ENCODE assay signal across 9 cellular contexts in the genomic region with DNA sequence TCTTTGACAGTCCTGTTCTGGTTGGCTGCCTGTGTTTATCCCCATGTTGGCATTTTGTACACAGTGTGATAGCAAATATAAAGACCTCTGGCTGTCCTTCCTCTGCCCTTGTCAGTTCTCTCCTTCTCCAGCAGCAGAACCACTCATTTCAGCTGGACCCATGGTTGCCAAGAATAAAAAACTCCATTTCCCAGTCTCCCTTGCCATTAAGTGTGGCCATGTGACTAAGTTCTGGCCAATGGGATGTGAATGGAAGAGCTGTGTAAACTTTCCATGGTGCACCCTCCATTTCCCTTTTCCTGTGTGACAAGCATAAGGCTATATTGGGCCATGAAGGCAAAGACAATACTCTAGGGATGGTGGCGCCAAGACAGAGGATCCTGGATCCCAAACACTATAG.
DNase-seq lines count a peak whose midpoint lies in the region; ATAC-seq and TF ChIP-seq lines count a peak whose summit lies in the region.
"Had no signal": no experiment of that assay in that cellular context is flagged by ENCODE, and none has a peak within 500 bp of the region (broad histone marks: within the 10 kb centered on the region; RNA-seq: fewer than 3 reads in every experiment).

No MANE protein-coding gene starts in this region.

- H3F3A ChIP-seq in GM23338 (replicated peaks; ENCODE audit: low read depth) (peaks cover 4% of the 10 kb centered on the region; the same call in 1 of the 2 replicates), PC-9 (ENCODE audit: insufficient read depth, low read depth) (peaks cover 25% of the 10 kb centered on the region)

- H3K4me1 Mint-ChIP-seq in GM23338, result peaks cover 25% of the 10 kb centered on the region
- H3K4me1 Mint-ChIP-seq in glutamatergic neuron (ENCODE audit: low read depth, unreplicated experiment), result peaks cover 14% of the 10 kb centered on the region

- H3K9me2 ChIP-seq in GM23338 (ENCODE audit: insufficient read depth) (0 out of 2 replicates have a peak, but pooled peaks cover 6% of the 10 kb centered on the region), PC-9 (ENCODE audit: insufficient read depth) (no peaks in the 10 kb centered on the region)

- H3K9me3 ChIP-seq in PC-9 (ENCODE audit: insufficient read depth, low read depth), result no peaks in the 10 kb centered on the region
- no peaks in the 10 kb centered on the region for H3K9me3 ChIP-seq in psoas muscle

- H3K4me1 ChIP-seq in GM23338 (ENCODE audit: insufficient read depth) (peaks cover 11% of the 10 kb centered on the region), PC-9 (replicated peaks; ENCODE audit: insufficient read depth) (peaks cover 29% of the 10 kb centered on the region), psoas muscle (peaks cover 76% of the 10 kb centered on the region)

- H4K20me1 ChIP-seq in GM23338 (replicated peaks; ENCODE audit: insufficient read depth) (no peaks in the 10 kb centered on the region; the same call in 1 of the 2 replicates), PC-9 (ENCODE audit: insufficient read depth) (no peaks in the 10 kb centered on the region)

- H3K36me3 Mint-ChIP-seq in GM23338 (ENCODE audit: low read depth), result no peaks in the 10 kb centered on the region
- no peaks in the 10 kb centered on the region for H3K36me3 Mint-ChIP-seq in glutamatergic neuron (ENCODE audit: unreplicated experiment)

- 25 to 37% (median 31%) methylated on average over 1 of the region's 1 CpG for WGBS in psoas muscle, 3 donors

- H2AFZ ChIP-seq in GM23338 (no peak overlapping the region), PC-9 (no peak overlapping the region)

- intact Hi-C loops in PC-9 (cut with micrococcal nuclease; ENCODE audit: unreplicated experiment), result loop anchor here (1.0 to 2.0 kb wide), 3 partner anchors 8 to 168 kb away; a partner anchor contains a TSS
- intact Hi-C loops in psoas muscle (cut with DNase I), result loop anchor here in 1 of 2 donors (10.0 kb wide), 1 partner anchor 52 kb away; no protein-coding TSS in a partner anchor

- no peak overlapping the region for H3K27ac ChIP-seq in GM23338 (ENCODE audit: low read depth)
- H3K27ac ChIP-seq in PC-9, result peak overlapping the region; percentile 89
- H3K27ac ChIP-seq in psoas muscle, result peak overlapping the region; percentile 66

- TF ChIP-seq CTCF in GM23338 (conservative IDR thresholded peaks at IDR 0.05; ENCODE audit: low read depth in 2 of 2) (no peak), PC-9 (conservative IDR thresholded peaks at IDR 0.05) (no peak), glutamatergic neuron (IDR thresholded peaks at IDR 0.05; ENCODE audit: partially characterized antibody, unreplicated experiment) (no peak), psoas muscle (IDR thresholded peaks at IDR 0.05) (no peak)

- ATAC-seq in GM23338 (peak; percentile 55; the same call in 2 of the 3 replicates), psoas muscle (peak; percentile 62 to 80 (median 77)), HG03108 (IDR thresholded peaks at IDR 0.05; ENCODE audit: unreplicated experiment) (no peak), GM21717 (IDR thresholded peaks at IDR 0.05; ENCODE audit: unreplicated experiment) (no peak)

- POLR2A ChIA-PET in PC-9 (lab: Charles Lee; ENCODE audit: unreplicated experiment), result interaction anchor here (0.6 kb wide), 1 partner anchor 305 kb away, joined by 6 read pairs; a partner anchor contains a TSS

- H3K79me2 ChIP-seq in GM23338 (replicated peaks; ENCODE audit: insufficient read depth) (no peaks in the 10 kb centered on the region), PC-9 (ENCODE audit: low read depth) (no peaks in the 10 kb centered on the region)

- BruUV-seq in PC-9 (replicated peaks; lab: Mats Ljungman, UMichigan), result no TSS peak

- H3K4me3 ChIP-seq in GM23338 (no peak overlapping the region), PC-9 (no peak overlapping the region), psoas muscle (no peak overlapping the region)

- no peaks in the 10 kb centered on the region for H3K9me3 Mint-ChIP-seq in GM23338
- no peaks in the 10 kb centered on the region for H3K9me3 Mint-ChIP-seq in glutamatergic neuron (ENCODE audit: unreplicated experiment)

- H3K4me2 ChIP-seq in GM23338 (no peak overlapping the region), PC-9 (peak overlapping the region; percentile 54)

- peaks cover 1% of the 10 kb centered on the region for H3K27me3 Mint-ChIP-seq in GM23338 (ENCODE audit: insufficient read depth, low read depth, poor library complexity)
- H3K27me3 Mint-ChIP-seq in glutamatergic neuron (ENCODE audit: unreplicated experiment), result no peaks in the 10 kb centered on the region

- H3K4me3 Mint-ChIP-seq in GM23338 (no peak overlapping the region), glutamatergic neuron (ENCODE audit: unreplicated experiment) (no peak overlapping the region)

- H3K27ac Mint-ChIP-seq in GM23338, result no peak overlapping the region
- peak overlapping the region; percentile 3 for H3K27ac Mint-ChIP-seq in glutamatergic neuron (ENCODE audit: unreplicated experiment)

- DNase-seq in GM23338 (ENCODE audit: low spot score) (no peak), PC-9 (no peak), glutamatergic neuron (no peak), psoas muscle (no peak), GM19238 (ENCODE audit: insufficient read length, low spot score) (no peak), NCI-H226 (no peak)
- DNase-seq: SHP77 treated with DMSO at 0.1 percent for 48 hours had no signal

- H3K36me3 ChIP-seq in GM23338 (ENCODE audit: insufficient read depth) (no peaks in the 10 kb centered on the region), PC-9 (ENCODE audit: low read depth) (no peaks in the 10 kb centered on the region), psoas muscle (ENCODE audit: insufficient read depth in 1 of 2, low read depth in 1 of 2) (no peaks in the 10 kb centered on the region)

- CTCF ChIA-PET in PC-9 (lab: Charles Lee), result no interaction called here

- H3K27me3 ChIP-seq in GM23338 (ENCODE audit: insufficient read depth) (no peaks in the 10 kb centered on the region), PC-9 (ENCODE audit: insufficient read depth, low read depth) (no peaks in the 10 kb centered on the region), psoas muscle (ENCODE audit: insufficient read depth in 3 of 3, low read length in 2 of 3) (no peaks in the 10 kb centered on the region)

TF ChIP-seq in GM23338, 12 proteins besides CTCF, POLR2A, EP300 and RAD21:
- TF ChIP-seq ZNF114 (CRISPR knock-in tag; IDR thresholded peaks at IDR 0.05) (no peak), ZNF331 (CRISPR knock-in tag; IDR thresholded peaks at IDR 0.05; ENCODE audit: low read depth) (no peak), EZH2 (IDR thresholded peaks at IDR 0.05; ENCODE audit: low read depth, unreplicated experiment) (no peak), POLR2AphosphoS5 (IDR thresholded peaks at IDR 0.05; ENCODE audit: low read depth) (no peak), CREB1 (CRISPR knock-in tag; IDR thresholded peaks at IDR 0.05; ENCODE audit: low read depth) (no peak), STAT1 (IDR thresholded peaks at IDR 0.05; ENCODE audit: unreplicated experiment) (no peak), NANOG (IDR thresholded peaks at IDR 0.05; ENCODE audit: borderline replicate concordance) (no peak)
- TF ChIP-seq, protein P1, sequence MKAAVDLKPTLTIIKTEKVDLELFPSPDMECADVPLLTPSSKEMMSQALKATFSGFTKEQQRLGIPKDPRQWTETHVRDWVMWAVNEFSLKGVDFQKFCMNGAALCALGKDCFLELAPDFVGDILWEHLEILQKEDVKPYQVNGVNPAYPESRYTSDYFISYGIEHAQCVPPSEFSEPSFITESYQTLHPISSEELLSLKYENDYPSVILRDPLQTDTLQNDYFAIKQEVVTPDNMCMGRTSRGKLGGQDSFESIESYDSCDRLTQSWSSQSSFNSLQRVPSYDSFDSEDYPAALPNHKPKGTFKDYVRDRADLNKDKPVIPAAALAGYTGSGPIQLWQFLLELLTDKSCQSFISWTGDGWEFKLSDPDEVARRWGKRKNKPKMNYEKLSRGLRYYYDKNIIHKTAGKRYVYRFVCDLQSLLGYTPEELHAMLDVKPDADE (IDR thresholded peaks at IDR 0.05), result no peak
- TF ChIP-seq, protein P2, sequence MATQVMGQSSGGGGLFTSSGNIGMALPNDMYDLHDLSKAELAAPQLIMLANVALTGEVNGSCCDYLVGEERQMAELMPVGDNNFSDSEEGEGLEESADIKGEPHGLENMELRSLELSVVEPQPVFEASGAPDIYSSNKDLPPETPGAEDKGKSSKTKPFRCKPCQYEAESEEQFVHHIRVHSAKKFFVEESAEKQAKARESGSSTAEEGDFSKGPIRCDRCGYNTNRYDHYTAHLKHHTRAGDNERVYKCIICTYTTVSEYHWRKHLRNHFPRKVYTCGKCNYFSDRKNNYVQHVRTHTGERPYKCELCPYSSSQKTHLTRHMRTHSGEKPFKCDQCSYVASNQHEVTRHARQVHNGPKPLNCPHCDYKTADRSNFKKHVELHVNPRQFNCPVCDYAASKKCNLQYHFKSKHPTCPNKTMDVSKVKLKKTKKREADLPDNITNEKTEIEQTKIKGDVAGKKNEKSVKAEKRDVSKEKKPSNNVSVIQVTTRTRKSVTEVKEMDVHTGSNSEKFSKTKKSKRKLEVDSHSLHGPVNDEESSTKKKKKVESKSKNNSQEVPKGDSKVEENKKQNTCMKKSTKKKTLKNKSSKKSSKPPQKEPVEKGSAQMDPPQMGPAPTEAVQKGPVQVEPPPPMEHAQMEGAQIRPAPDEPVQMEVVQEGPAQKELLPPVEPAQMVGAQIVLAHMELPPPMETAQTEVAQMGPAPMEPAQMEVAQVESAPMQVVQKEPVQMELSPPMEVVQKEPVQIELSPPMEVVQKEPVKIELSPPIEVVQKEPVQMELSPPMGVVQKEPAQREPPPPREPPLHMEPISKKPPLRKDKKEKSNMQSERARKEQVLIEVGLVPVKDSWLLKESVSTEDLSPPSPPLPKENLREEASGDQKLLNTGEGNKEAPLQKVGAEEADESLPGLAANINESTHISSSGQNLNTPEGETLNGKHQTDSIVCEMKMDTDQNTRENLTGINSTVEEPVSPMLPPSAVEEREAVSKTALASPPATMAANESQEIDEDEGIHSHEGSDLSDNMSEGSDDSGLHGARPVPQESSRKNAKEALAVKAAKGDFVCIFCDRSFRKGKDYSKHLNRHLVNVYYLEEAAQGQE (IDR thresholded peaks at IDR 0.05; ENCODE audit: unreplicated experiment), result no peak

Comparison
In these comparisons a context has a peak if more than half of its experiments do, and no peak if none do; other contexts are left out.
1. ATAC-seq: peak in GM23338 (single experiment) and psoas muscle (4 of 4); none in HG03108 (single experiment) and GM21717 (single experiment).